In the genomic region with DNA sequence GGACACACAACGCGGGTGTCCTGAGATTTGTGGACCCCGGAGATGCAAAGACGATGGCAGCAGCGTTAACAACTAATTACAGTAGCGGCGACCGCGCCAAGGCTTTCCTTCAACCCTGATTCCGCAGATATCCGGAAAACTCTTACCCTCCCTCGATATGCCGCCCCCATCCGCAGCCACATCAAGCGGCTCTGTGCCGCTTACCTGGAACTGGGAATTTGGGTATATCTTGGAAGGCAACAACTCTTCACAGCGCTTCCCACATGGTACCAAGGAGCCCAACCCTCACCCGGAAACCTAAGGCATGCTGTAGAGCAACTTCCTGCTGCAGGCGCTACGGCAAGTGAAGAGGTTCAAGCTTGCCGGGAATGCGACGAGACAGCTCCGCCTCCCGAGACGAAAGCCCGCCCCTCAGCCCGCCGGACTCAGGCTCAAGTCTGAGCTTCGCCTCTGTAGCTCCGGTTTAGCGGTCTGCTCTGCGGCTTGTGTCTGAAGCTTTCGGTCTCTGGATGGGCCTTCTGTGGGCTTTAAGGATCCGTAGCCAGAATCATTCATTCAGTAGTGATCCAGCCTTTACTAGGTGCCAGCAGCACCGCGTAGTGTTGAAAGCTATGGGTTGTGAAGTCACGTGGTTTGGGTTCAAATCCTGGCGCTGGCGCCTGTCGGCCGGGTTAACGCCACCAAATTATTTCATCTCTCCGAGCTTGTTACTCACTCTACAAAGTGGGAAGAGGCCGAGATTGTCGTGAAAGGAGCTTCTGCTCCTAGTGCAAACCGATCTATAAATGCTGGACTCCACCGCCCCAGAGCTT, we compare ENCODE assay signal across 8 cellular contexts. TPM values are rescaled to one million over a fixed set of nuclear protein-coding genes. Genes with fewer than 3 reads are reported as not detected.
DNase-seq lines count a peak whose midpoint lies in the region; ATAC-seq, FAIRE-seq and TF ChIP-seq lines count a peak whose summit lies in the region.

A gene with protein sequence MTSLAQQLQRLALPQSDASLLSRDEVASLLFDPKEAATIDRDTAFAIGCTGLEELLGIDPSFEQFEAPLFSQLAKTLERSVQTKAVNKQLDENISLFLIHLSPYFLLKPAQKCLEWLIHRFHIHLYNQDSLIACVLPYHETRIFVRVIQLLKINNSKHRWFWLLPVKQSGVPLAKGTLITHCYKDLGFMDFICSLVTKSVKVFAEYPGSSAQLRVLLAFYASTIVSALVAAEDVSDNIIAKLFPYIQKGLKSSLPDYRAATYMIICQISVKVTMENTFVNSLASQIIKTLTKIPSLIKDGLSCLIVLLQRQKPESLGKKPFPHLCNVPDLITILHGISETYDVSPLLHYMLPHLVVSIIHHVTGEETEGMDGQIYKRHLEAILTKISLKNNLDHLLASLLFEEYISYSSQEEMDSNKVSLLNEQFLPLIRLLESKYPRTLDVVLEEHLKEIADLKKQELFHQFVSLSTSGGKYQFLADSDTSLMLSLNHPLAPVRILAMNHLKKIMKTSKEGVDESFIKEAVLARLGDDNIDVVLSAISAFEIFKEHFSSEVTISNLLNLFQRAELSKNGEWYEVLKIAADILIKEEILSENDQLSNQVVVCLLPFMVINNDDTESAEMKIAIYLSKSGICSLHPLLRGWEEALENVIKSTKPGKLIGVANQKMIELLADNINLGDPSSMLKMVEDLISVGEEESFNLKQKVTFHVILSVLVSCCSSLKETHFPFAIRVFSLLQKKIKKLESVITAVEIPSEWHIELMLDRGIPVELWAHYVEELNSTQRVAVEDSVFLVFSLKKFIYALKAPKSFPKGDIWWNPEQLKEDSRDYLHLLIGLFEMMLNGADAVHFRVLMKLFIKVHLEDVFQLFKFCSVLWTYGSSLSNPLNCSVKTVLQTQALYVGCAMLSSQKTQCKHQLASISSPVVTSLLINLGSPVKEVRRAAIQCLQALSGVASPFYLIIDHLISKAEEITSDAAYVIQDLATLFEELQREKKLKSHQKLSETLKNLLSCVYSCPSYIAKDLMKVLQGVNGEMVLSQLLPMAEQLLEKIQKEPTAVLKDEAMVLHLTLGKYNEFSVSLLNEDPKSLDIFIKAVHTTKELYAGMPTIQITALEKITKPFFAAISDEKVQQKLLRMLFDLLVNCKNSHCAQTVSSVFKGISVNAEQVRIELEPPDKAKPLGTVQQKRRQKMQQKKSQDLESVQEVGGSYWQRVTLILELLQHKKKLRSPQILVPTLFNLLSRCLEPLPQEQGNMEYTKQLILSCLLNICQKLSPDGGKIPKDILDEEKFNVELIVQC (N-terminal part only) (minus strand): TSS at position 299 of the 812 bp plus-strand sequence. CDS start 421 bp downstream, outside the sequence.

- H3K4me3 ChIP-seq in right atrium auricular region (peak within 1 kb of the TSS; percentile 69 to 88), psoas muscle (peak within 1 kb of the TSS; percentile 82)

- no peaks in the 10 kb centered on the region for H3K27me3 ChIP-seq in right atrium auricular region
- H3K27me3 ChIP-seq in psoas muscle (ENCODE audit: insufficient read depth in 3 of 3, low read length in 2 of 3): no peaks in the 10 kb centered on the region

- ATAC-seq in GM18498 (IDR thresholded peaks at IDR 0.05; ENCODE audit: unreplicated experiment) (peak; percentile 97), HG02938 (IDR thresholded peaks at IDR 0.05; ENCODE audit: unreplicated experiment) (peak; percentile 92), psoas muscle (peak; percentile 97 to 98 (median 98))

- H3K27ac ChIP-seq in right atrium auricular region: peak within 1 kb of the TSS; percentile 90 to 91
- H3K27ac ChIP-seq in psoas muscle: peak within 1 kb of the TSS; percentile 89

- FAIRE-seq in urothelium cell line (lab: Jason Lieb, UNC): peak; percentile 27

- H3K9me3 ChIP-seq in right atrium auricular region: no peaks in the 10 kb centered on the region
- H3K9me3 ChIP-seq in psoas muscle: no peaks in the 10 kb centered on the region

- peak; percentile 58 to 70 for DNase-seq in NCI-H187 (lab: John Stamatoyannopoulos, UW)
- DNase-seq in T-helper 2 cell: peak; percentile 55 to 91 (median 78)
- peak; percentile 68 to 96 (median 92) for DNase-seq in anterior cingulate cortex (lab: John Stamatoyannopoulos, UW)
- peak; percentile 95 for DNase-seq in right atrium auricular region (ENCODE audit: low spot score)
- peak; percentile 93 to 96 for DNase-seq in psoas muscle
- peak; percentile 92 for DNase-seq in urothelium cell line (ENCODE audit: low spot score)

- intact Hi-C loops in psoas muscle (cut with DNase I): loop anchor here (5.0 to 10.0 kb wide), 3 partner anchors 120 to 190 kb away; a partner anchor contains a TSS

- WGBS in psoas muscle, 3 donors: 1 to 2% (median 1%) methylated on average over 48 of the region's 48 CpGs

- H3K4me1 ChIP-seq in right atrium auricular region: peaks cover 0 to 11% of the 10 kb centered on the region in 2 donors
- peaks cover 16% of the 10 kb centered on the region for H3K4me1 ChIP-seq in psoas muscle

- peaks cover 4% of the 10 kb centered on the region for H3K36me3 ChIP-seq in right atrium auricular region
- peaks cover 0 to 32% of the 10 kb centered on the region in 2 donors for H3K36me3 ChIP-seq in psoas muscle (ENCODE audit: insufficient read depth in 1 of 2, low read depth in 1 of 2)

- TF ChIP-seq CTCF in right atrium auricular region (IDR thresholded peaks at IDR 0.05) (peak in 1 of 2 donors; percentile 24), psoas muscle (IDR thresholded peaks at IDR 0.05) (no peak)

RNA-seq across cellular contexts. Expression of the gene that starts here (rescaled TPM):
- total RNA-seq in right atrium auricular region (1 to 10 TPM; 7.1 to 8.6 TPM), psoas muscle (10 to 100 TPM; 11.2 to 23.9 (median 17.4) TPM)
- polyA plus RNA-seq in psoas muscle: 10 to 100 TPM in 1 of 3 donors, 1 to 10 TPM in 2; 4.5 to 14.2 (median 9.6) TPM

Comparison
In these comparisons a context has a peak if more than half of its experiments do, and no peak if none do; other contexts are left out.
1. Peak in every context shown above with its lines: DNase-seq, ATAC-seq, H3K4me3 ChIP-seq and H3K27ac ChIP-seq.